In the genomic region with DNA sequence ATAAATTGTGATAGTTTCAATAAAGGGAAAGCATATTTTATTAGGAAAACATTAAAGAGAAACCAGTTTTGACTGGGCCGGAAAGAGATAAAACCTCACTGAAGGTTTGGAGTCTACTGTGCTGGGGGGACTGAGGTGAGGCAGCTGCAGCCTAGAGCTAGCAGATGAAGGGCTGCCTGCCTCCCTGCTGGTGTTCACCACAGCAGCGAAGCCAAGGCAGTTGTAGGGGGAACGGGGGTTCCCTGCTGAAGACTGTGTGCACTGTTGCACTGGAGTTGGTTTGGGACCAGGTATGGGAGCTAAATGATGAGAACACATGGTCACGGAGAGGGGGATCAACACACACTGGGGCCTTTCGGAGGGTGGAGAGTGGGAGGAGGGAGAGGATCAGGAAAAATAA, we compare ENCODE assay signal across 18 cellular contexts.
"Had no signal": no experiment of that assay in that cellular context is flagged by ENCODE, and none has a peak within 500 bp of the region (broad histone marks: within the 10 kb centered on the region; RNA-seq: fewer than 3 reads in every experiment).

No MANE protein-coding gene starts in this region.

- H3K36me3 ChIP-seq: heart left ventricle, pancreas, thyroid gland had no signal

- DNase-seq: effector CD8-positive, alpha-beta T cell; heart left ventricle; hippocampal formation; left colon; left ventricle myocardium superior; naive thymus-derived CD8-positive, alpha-beta T cell; nucleus accumbens; pancreas; small intestine; stimulated activated CD4-positive, alpha-beta T cell treated with anti-CD3 and anti-CD28 coated beads, Interleukin-12 subunit alpha, Interleukin-12 subunit beta, amount 100 ng/mL, for 4 hours; stimulated activated naive CD4-positive, alpha-beta T cell treated with Interleukin-2 at 50 U/mL for 16 hours; thyroid gland had no signal

- H3K4me1 ChIP-seq: heart left ventricle, pancreas, thyroid gland had no signal

- H3K4me3 ChIP-seq: coronary artery, heart left ventricle, lung, pancreas, thyroid gland had no signal

- H3K36me3 Mint-ChIP-seq: naive thymus-derived CD8-positive, alpha-beta T cell; type B pancreatic cell had no signal

- H3K9me3 ChIP-seq: heart left ventricle, pancreas, thyroid gland had no signal

- H3K4me3 Mint-ChIP-seq: naive thymus-derived CD8-positive, alpha-beta T cell; type B pancreatic cell had no signal

- H3K27ac Mint-ChIP-seq: naive thymus-derived CD8-positive, alpha-beta T cell; progenitor cell of endocrine pancreas; type B pancreatic cell had no signal

- H3K27me3 ChIP-seq: heart left ventricle, pancreas, thyroid gland had no signal

- H3K9me3 Mint-ChIP-seq: naive thymus-derived CD8-positive, alpha-beta T cell; type B pancreatic cell had no signal

- ATAC-seq: esophagus mucosa; heart left ventricle; left colon; left ventricle myocardium superior; naive thymus-derived CD8-positive, alpha-beta T cell; pancreas; right cardiac atrium had no signal

- H3K27me3 Mint-ChIP-seq: progenitor cell of endocrine pancreas had no signal

- H3K27ac ChIP-seq: coronary artery, heart left ventricle, pancreas, thyroid gland had no signal
